Comparison of ENCODE assay signal across 1 cellular context in the genomic region with DNA sequence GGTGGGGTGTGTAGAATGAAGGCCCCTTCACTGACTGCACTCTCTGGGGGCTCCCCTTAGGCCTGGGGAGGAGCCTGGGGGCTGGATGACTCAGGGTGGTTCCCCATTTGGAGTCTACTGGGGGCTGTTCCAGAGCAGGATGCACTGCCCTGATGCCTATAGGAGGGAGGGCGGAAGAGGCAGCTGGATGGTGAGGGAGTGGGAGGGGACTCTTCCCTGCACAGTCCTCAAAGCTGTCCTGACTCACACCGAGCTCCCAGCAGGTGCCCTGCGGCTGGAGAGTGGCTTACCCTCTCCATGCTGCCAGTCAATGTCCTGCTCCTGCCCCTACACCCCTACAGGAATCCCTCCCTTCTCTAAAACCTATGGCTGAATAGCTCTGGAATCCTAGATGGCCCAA.
TF ChIP-seq lines count a peak whose summit lies in the region.

No MANE protein-coding gene starts in this region.

TF ChIP-seq in HepG2, 621 proteins besides CTCF, POLR2A, EP300 and RAD21:
- TF ChIP-seq NPAS2 (CRISPR knock-in tag; IDR thresholded peaks at IDR 0.05; ENCODE audit: borderline replicate concordance) (no peak), ZNF790 (CRISPR knock-in tag; IDR thresholded peaks at IDR 0.05; ENCODE audit: borderline replicate concordance) (no peak), SP140L (CRISPR knock-in tag; IDR thresholded peaks at IDR 0.05; ENCODE audit: borderline replicate concordance) (no peak), SIN3A (IDR thresholded peaks at IDR 0.05; ENCODE audit: borderline replicate concordance, low read depth, low read length) (no peak), NRL (CRISPR knock-in tag; IDR thresholded peaks at IDR 0.05; ENCODE audit: borderline replicate concordance) (no peak), E2F5 (CRISPR knock-in tag; conservative IDR thresholded peaks at IDR 0.05) (no peak), IKZF5 (CRISPR knock-in tag; IDR thresholded peaks at IDR 0.05) (no peak), SNAI1 (CRISPR knock-in tag; IDR thresholded peaks at IDR 0.05; ENCODE audit: borderline replicate concordance) (no peak), POGZ (CRISPR knock-in tag; IDR thresholded peaks at IDR 0.05) (no peak), ZNF772 (CRISPR knock-in tag; IDR thresholded peaks at IDR 0.05) (no peak), ZNF441 (CRISPR knock-in tag; IDR thresholded peaks at IDR 0.05; ENCODE audit: borderline replicate concordance) (no peak)
- TF ChIP-seq, protein P1, sequence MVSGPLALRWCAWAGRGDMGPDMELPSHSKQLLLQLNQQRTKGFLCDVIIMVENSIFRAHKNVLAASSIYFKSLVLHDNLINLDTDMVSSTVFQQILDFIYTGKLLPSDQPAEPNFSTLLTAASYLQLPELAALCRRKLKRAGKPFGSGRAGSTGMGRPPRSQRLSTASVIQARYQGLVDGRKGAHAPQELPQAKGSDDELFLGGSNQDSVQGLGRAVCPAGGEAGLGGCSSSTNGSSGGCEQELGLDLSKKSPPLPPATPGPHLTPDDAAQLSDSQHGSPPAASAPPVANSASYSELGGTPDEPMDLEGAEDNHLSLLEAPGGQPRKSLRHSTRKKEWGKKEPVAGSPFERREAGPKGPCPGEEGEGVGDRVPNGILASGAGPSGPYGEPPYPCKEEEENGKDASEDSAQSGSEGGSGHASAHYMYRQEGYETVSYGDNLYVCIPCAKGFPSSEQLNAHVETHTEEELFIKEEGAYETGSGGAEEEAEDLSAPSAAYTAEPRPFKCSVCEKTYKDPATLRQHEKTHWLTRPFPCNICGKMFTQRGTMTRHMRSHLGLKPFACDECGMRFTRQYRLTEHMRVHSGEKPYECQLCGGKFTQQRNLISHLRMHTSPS (CRISPR knock-in tag; IDR thresholded peaks at IDR 0.05; ENCODE audit: low read depth), result no peak
